In the genomic region with DNA sequence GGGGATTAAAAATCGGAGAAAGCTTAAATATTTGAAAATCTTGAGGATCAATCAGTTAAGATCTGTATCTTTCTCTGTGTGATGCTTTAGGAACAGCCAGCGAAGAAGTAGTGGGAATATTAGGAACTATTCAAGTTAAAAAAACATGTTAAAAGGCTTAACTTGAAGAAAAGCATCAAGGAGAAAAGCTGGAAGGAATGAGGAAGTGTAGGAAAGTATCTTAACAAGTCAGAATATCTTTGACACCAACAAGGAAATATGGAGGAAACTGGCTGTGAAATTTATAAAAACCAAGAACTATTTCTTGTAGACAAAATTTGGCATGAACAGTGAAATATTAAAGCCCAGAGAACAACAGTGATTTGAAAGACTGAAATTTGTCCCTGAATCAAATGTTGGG, we compare ENCODE assay signal across 8 cellular contexts.
"Had no signal": no experiment of that assay in that cellular context is flagged by ENCODE, and none has a peak within 500 bp of the region (broad histone marks: within the 10 kb centered on the region; RNA-seq: fewer than 3 reads in every experiment).

No MANE protein-coding gene starts in this region.

- H3K4me1 ChIP-seq: HAP-1 had no signal

- H3K27ac ChIP-seq: GM23248, HL-60 had no signal

- H3K36me3 ChIP-seq: HAP-1 had no signal

- FAIRE-seq: HepG2 had no signal

- H3K4me3 ChIP-seq: GM23248, HAP-1 had no signal

- ATAC-seq: HCT116, HepG2 had no signal

- H3K9ac ChIP-seq: GM23248 had no signal

- H2AFZ ChIP-seq: GM23248 had no signal

- H3K9me3 ChIP-seq: HAP-1 had no signal

- DNase-seq: GM23248, GOT3, H7, HFFc6 had no signal
